ENCODE assay signal across 21 cellular contexts in genomic region chr5:164097747-164098146, GRCh38.
A peak's percentile ranks its signal among the peaks of the same experiment; 100 is the strongest.
DNase-seq lines count a peak whose midpoint lies in the region; ATAC-seq, FAIRE-seq and TF ChIP-seq lines count a peak whose summit lies in the region.
"Had no signal": no experiment of that assay in that cellular context is flagged by ENCODE, and none has a peak within 500 bp of the region (broad histone marks: within the 10 kb centered on the region; RNA-seq: fewer than 3 reads in every experiment).

No MANE protein-coding gene starts in this region.

- TF ChIP-seq POLR2A in thyroid gland (IDR thresholded peaks at IDR 0.05): no peak

- intact Hi-C loops in thyroid gland (cut with DNase I): no loop called here

- no peak for TF ChIP-seq CTCF in choroid plexus epithelial cell (conservative IDR thresholded peaks at IDR 0.05; ENCODE audit: low read depth, low read length)
- no peak for TF ChIP-seq CTCF in thyroid gland (IDR thresholded peaks at IDR 0.05)

- WGBS in thyroid gland, 2 donors: 81 to 82% methylated on average over 4 of the region's 4 CpGs

- DNase-seq in HS-27A (ENCODE audit: low read depth) (peak; percentile 29), RCC 7860 (ENCODE audit: low spot score) (peak; percentile 37), choroid plexus epithelial cell (ENCODE audit: low read depth) (peak; percentile 26), non-pigmented ciliary epithelial cell (ENCODE audit: low read depth) (peak; percentile 28), thyroid gland (no peak), GM19239 (ENCODE audit: insufficient read length, low spot score) (no peak), COLO829 (ENCODE audit: low spot score) (no peak)
- DNase-seq: activated CD8-positive, alpha-beta T cell treated with anti-CD3 and anti-CD28 coated beads, Interleukin-2, amount 10 ng/mL, durations not matched to agents 7 days and 5 days; activated T-cell treated with anti-CD3 and anti-CD28 coated beads, Interleukin-2, amount 50 U/mL, for 48 hours; brain microvascular endothelial cell; CD4-positive, alpha-beta memory T cell; NCI-H2171; NCI-H774; OCI-M1; stimulated activated CD4-positive, alpha-beta T cell treated with anti-CD3 and anti-CD28 coated beads, Interleukin-15, amount 100 ng/mL, for 24 hours had no signal

- FAIRE-seq in RCC 7860 (lab: Jason Lieb, UNC): no peak
- no peak for FAIRE-seq in GM19239 (lab: Jason Lieb, UNC)

- H3K4me3 ChIP-seq in choroid plexus epithelial cell (ENCODE audit: low read depth, low read length) (no peak overlapping the region), thyroid gland (replicated peaks in 1 of 3) (no peak overlapping the region)
- H3K4me3 ChIP-seq: right atrium auricular region, SK-N-MC, thoracic aorta had no signal

- no peaks in the 10 kb centered on the region for H3K4me1 ChIP-seq in thyroid gland
- H3K4me1 ChIP-seq: right atrium auricular region had no signal

- H3K9me3 ChIP-seq in thyroid gland: no peaks in the 10 kb centered on the region
- H3K9me3 ChIP-seq: neutrophil, right atrium auricular region, thoracic aorta had no signal

- H3K36me3 ChIP-seq in thyroid gland: no peaks in the 10 kb centered on the region
- H3K36me3 ChIP-seq: brain microvascular endothelial cell, neutrophil, right atrium auricular region, thoracic aorta had no signal

- no peak for ATAC-seq in HG03520 (IDR thresholded peaks at IDR 0.05; ENCODE audit: unreplicated experiment)
- ATAC-seq: activated CD4-positive, CD25-positive, alpha-beta regulatory T cell treated with anti-CD3 and anti-CD28 coated beads, Interleukin-2, amount 50 U/mL, for 24 hours; activated CD8-positive, alpha-beta T cell treated with anti-CD3 and anti-CD28 coated beads, Interleukin-2, amount 10 ng/mL, durations not matched to agents 7 days and 5 days had no signal

- no peak overlapping the region for H3K27ac ChIP-seq in thyroid gland
- H3K27ac ChIP-seq: brain microvascular endothelial cell, neutrophil, right atrium auricular region, SK-N-MC, thoracic aorta had no signal

- H3K27me3 ChIP-seq in thyroid gland: no peaks in the 10 kb centered on the region
- H3K27me3 ChIP-seq: brain microvascular endothelial cell, neutrophil, right atrium auricular region had no signal

Comparison
In these comparisons a context has a peak if more than half of its experiments do, and no peak if none do; other contexts are left out.
1. DNase-seq: peak in HS-27A (single experiment), RCC 7860 (single experiment), choroid plexus epithelial cell (single experiment) and non-pigmented ciliary epithelial cell (single experiment); none in thyroid gland (0 of 2), GM19239 (single experiment) and COLO829 (single experiment).